ENCODE assay signal across 1 cellular context in the genomic region with DNA sequence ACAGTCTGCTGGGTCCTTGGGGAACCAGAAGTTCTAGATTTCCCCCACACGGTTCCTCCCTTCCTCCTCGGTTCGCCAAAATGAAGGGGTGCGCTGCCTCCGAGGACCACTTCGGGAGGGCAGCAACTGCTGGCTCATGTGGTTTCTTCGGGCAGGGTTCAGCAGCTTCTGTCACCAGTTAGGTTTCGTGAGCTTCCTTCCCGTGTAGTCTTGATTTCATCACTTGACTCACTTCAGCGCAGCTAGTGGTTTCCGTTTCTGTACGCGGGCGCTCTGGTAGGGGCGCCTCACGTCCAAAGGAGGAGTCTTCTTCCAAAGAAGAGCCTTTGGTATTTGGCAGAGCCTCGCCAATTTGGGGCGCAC.
TF ChIP-seq lines count a peak whose summit lies in the region.

No MANE protein-coding gene starts in this region.

TF ChIP-seq in HepG2, 621 proteins besides CTCF, POLR2A, EP300 and RAD21 (continued from another document):
- TF ChIP-seq, protein P1, sequence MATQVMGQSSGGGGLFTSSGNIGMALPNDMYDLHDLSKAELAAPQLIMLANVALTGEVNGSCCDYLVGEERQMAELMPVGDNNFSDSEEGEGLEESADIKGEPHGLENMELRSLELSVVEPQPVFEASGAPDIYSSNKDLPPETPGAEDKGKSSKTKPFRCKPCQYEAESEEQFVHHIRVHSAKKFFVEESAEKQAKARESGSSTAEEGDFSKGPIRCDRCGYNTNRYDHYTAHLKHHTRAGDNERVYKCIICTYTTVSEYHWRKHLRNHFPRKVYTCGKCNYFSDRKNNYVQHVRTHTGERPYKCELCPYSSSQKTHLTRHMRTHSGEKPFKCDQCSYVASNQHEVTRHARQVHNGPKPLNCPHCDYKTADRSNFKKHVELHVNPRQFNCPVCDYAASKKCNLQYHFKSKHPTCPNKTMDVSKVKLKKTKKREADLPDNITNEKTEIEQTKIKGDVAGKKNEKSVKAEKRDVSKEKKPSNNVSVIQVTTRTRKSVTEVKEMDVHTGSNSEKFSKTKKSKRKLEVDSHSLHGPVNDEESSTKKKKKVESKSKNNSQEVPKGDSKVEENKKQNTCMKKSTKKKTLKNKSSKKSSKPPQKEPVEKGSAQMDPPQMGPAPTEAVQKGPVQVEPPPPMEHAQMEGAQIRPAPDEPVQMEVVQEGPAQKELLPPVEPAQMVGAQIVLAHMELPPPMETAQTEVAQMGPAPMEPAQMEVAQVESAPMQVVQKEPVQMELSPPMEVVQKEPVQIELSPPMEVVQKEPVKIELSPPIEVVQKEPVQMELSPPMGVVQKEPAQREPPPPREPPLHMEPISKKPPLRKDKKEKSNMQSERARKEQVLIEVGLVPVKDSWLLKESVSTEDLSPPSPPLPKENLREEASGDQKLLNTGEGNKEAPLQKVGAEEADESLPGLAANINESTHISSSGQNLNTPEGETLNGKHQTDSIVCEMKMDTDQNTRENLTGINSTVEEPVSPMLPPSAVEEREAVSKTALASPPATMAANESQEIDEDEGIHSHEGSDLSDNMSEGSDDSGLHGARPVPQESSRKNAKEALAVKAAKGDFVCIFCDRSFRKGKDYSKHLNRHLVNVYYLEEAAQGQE (IDR thresholded peaks at IDR 0.05; ENCODE audit: borderline replicate concordance in 1 of 2, low read depth in 1 of 2, low read length in 2 of 2) = no peak
- TF ChIP-seq RELA (CRISPR knock-in tag; IDR thresholded peaks at IDR 0.05) (no peak), MXI1 (IDR thresholded peaks at IDR 0.05; ENCODE audit: borderline replicate concordance, low read depth, low read length) (no peak)
- TF ChIP-seq, protein P2, sequence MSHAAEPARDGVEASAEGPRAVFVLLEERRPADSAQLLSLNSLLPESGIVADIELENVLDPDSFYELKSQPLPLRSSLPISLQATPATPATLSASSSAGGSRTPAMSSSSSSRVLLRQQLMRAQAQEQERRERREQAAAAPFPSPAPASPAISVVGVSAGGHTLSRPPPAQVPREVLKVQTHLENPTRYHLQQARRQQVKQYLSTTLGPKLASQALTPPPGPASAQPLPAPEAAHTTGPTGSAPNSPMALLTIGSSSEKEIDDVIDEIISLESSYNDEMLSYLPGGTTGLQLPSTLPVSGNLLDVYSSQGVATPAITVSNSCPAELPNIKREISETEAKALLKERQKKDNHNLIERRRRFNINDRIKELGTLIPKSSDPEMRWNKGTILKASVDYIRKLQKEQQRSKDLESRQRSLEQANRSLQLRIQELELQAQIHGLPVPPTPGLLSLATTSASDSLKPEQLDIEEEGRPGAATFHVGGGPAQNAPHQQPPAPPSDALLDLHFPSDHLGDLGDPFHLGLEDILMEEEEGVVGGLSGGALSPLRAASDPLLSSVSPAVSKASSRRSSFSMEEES (CRISPR knock-in tag; IDR thresholded peaks at IDR 0.05) = no peak
